ENCODE assay signal across 17 cellular contexts in the genomic region with DNA sequence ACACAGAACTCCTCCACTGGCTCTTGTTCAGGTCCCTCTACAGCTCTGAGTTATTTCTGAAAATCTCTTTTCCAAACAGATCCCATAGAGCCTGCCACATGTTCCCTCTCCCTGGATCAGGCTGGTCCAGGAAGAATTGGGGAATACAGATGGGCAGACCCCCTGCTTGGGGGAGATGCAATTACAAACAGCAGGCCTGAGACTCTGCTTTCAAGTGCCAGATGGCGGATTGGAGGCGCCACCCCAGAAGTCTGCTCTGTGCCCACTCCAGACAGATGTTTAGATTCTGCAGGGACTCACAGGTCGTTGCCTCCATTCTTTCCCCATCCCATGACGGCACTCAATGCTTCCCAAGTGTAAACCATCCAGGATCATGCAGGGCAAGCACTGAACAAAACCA.
"Had no signal": no experiment of that assay in that cellular context is flagged by ENCODE, and none has a peak within 500 bp of the region (broad histone marks: within the 10 kb centered on the region; RNA-seq: fewer than 3 reads in every experiment).

No MANE protein-coding gene starts in this region.

- DNase-seq: activated CD4-positive, alpha-beta T cell treated with anti-CD3 and anti-CD28 coated beads, Interleukin-2, amount 10 ng/mL, durations not matched to agents 24 days and 14 days; activated CD8-positive, alpha-beta T cell treated with anti-CD3 and anti-CD28 coated beads for 36 hours; activated naive CD4-positive, alpha-beta T cell treated with Interleukin-2 at 50 U/mL for 16 hours; activated T-cell treated with anti-CD3 and anti-CD28 coated beads, Interleukin-2, amount 50 U/mL, for 24 hours; body of pancreas; caudate nucleus; effector memory CD8-positive, alpha-beta T cell; hippocampal formation; left cardiac atrium; mesenchymal stem cell; mucosa of descending colon; naive B cell; stimulated activated naive B cell treated with anti-CD40 and anti-IgM and Interleukin-4, amounts not matched to agents 10 μg/mL and 1 μg/mL and 100 μg/mL, for 72 hours; upper lobe of right lung had no signal

- H3K4me1 ChIP-seq: body of pancreas, upper lobe of right lung had no signal

- H3K9me3 Mint-ChIP-seq: activated CD4-positive, alpha-beta T cell treated with anti-CD3 and anti-CD28 coated beads, Interleukin-2, amount 10 ng/mL, durations not matched to agents 24 days and 14 days; activated T-cell treated with anti-CD3 and anti-CD28 coated beads, Interleukin-2, amount 50 U/mL, for 24 hours; activated T-helper 2 cell treated with anti-CD3 and anti-CD28 coated beads, Interferon-gamma antibody, Interleukin-2, Interleukin-4, amounts not matched to agents 10 μg/mL and 5 μg/mL and 100 μg/mL, durations not matched to agents 14 hours and 24 hours and 36 hours; effector memory CD8-positive, alpha-beta T cell; neural crest cell had no signal

- H3K4me3 Mint-ChIP-seq: activated CD4-positive, alpha-beta T cell treated with anti-CD3 and anti-CD28 coated beads, Interleukin-2, amount 10 ng/mL, durations not matched to agents 24 days and 14 days; activated CD8-positive, alpha-beta T cell treated with anti-CD3 and anti-CD28 coated beads for 36 hours; activated T-cell treated with anti-CD3 and anti-CD28 coated beads, Interleukin-2, amount 50 U/mL, for 24 hours; effector memory CD8-positive, alpha-beta T cell; naive B cell; neural crest cell; stimulated activated naive B cell treated with anti-CD40 and anti-IgM and Interleukin-4, amounts not matched to agents 10 μg/mL and 1 μg/mL and 100 μg/mL, for 72 hours had no signal

- H3K27ac Mint-ChIP-seq: activated CD4-positive, alpha-beta T cell treated with anti-CD3 and anti-CD28 coated beads, Interleukin-2, amount 10 ng/mL, durations not matched to agents 24 days and 14 days; activated CD8-positive, alpha-beta T cell treated with anti-CD3 and anti-CD28 coated beads for 36 hours; activated T-cell treated with anti-CD3 and anti-CD28 coated beads, Interleukin-2, amount 50 U/mL, for 24 hours; activated T-helper 2 cell treated with anti-CD3 and anti-CD28 coated beads, Interferon-gamma antibody, Interleukin-2, Interleukin-4, amounts not matched to agents 10 μg/mL and 5 μg/mL and 100 μg/mL, durations not matched to agents 14 hours and 24 hours and 36 hours; effector memory CD8-positive, alpha-beta T cell; naive B cell; progenitor cell of endocrine pancreas; stimulated activated naive B cell treated with anti-CD40 and anti-IgM and Interleukin-4, amounts not matched to agents 10 μg/mL and 1 μg/mL and 100 μg/mL, for 72 hours had no signal

- H3K4me1 Mint-ChIP-seq: activated CD4-positive, alpha-beta T cell treated with anti-CD3 and anti-CD28 coated beads, Interleukin-2, amount 10 ng/mL, durations not matched to agents 24 days and 14 days; neural crest cell had no signal

- H3K4me3 ChIP-seq: body of pancreas, mucosa of descending colon, upper lobe of right lung had no signal

- H3K9me3 ChIP-seq: body of pancreas, mucosa of descending colon, upper lobe of right lung had no signal

- H3K36me3 ChIP-seq: upper lobe of right lung had no signal

- H3K27me3 Mint-ChIP-seq: activated CD4-positive, alpha-beta T cell treated with anti-CD3 and anti-CD28 coated beads, Interleukin-2, amount 10 ng/mL, durations not matched to agents 24 days and 14 days; activated CD8-positive, alpha-beta T cell treated with anti-CD3 and anti-CD28 coated beads for 36 hours; activated T-cell treated with anti-CD3 and anti-CD28 coated beads, Interleukin-2, amount 50 U/mL, for 24 hours; effector memory CD8-positive, alpha-beta T cell; naive B cell; stimulated activated naive B cell treated with anti-CD40 and anti-IgM and Interleukin-4, amounts not matched to agents 10 μg/mL and 1 μg/mL and 100 μg/mL, for 72 hours had no signal

- H3K27me3 ChIP-seq: body of pancreas, upper lobe of right lung had no signal

- H3K27ac ChIP-seq: body of pancreas, upper lobe of right lung had no signal

- ATAC-seq: activated CD8-positive, alpha-beta T cell treated with anti-CD3 and anti-CD28 coated beads for 36 hours; body of pancreas; effector memory CD8-positive, alpha-beta T cell; left cardiac atrium; mucosa of descending colon; stimulated activated naive B cell treated with anti-CD40 and anti-IgM and Interleukin-4, amounts not matched to agents 10 μg/mL and 1 μg/mL and 100 μg/mL, for 72 hours; upper lobe of right lung had no signal
